30 cellular contexts compared by ENCODE assay signal in genomic region chr16:73027655-73028220, GRCh38. TPM values are rescaled to one million over a fixed set of nuclear protein-coding genes. Genes with fewer than 3 reads are reported as not detected.
DNase-seq lines count a peak whose midpoint lies in the region; ATAC-seq, FAIRE-seq and TF ChIP-seq lines count a peak whose summit lies in the region.
"Had no signal": no experiment of that assay in that cellular context is flagged by ENCODE, and none has a peak within 500 bp of the region (broad histone marks: within the 10 kb centered on the region; RNA-seq: fewer than 3 reads in every experiment).

No MANE protein-coding gene starts in this region.

- ATAC-seq in CD4-positive, alpha-beta T cell (ENCODE audit: poor library complexity): no peak
- ATAC-seq: left colon had no signal

- no peak overlapping the region for H3K9ac ChIP-seq in liver (ENCODE audit: low read depth in 1 of 2, low read length in 2 of 2)
- no peak overlapping the region for H3K9ac ChIP-seq in neuronal stem cell (ENCODE audit: low read depth, low read length, poor library complexity)

- H3K4me3 ChIP-seq in ascending aorta (no peak overlapping the region), liver (ENCODE audit: low read depth in 1 of 3, low read length in 3 of 3) (no peak overlapping the region), neuronal stem cell (ENCODE audit: low read length in 2 of 2) (no peak overlapping the region), small intestine (ENCODE audit: low read depth in 1 of 2, low read length in 2 of 2) (no peak overlapping the region)
- H3K4me3 ChIP-seq: adrenal gland, Peyer's patch, upper lobe of left lung had no signal

- POLR2A ChIA-PET in CD4-positive, alpha-beta T cell (lab: Charles Lee): no interaction called here

- peaks cover 20 to 31% of the 10 kb centered on the region in 2 donors for H3K4me1 ChIP-seq in ascending aorta
- H3K4me1 ChIP-seq in liver (ENCODE audit: control insufficient read depth in 4 of 4, insufficient read depth in 4 of 4, low read length in 3 of 4): peaks cover 6 to 27% (median 13%) of the 10 kb centered on the region in 4 donors
- peaks cover 14 to 24% of the 10 kb centered on the region in 2 donors for H3K4me1 ChIP-seq in neuronal stem cell (ENCODE audit: control insufficient read depth in 2 of 2, insufficient read depth in 1 of 2, low read depth in 1 of 2, low read length in 2 of 2)
- H3K4me1 ChIP-seq in small intestine (ENCODE audit: control insufficient read depth in 2 of 2, insufficient read depth in 1 of 2, low read depth in 1 of 2, low read length in 1 of 2): peaks cover 2 to 9% of the 10 kb centered on the region in 2 donors

- H3K27ac Mint-ChIP-seq in CD4-positive, alpha-beta T cell: no peak overlapping the region
- H3K27ac Mint-ChIP-seq: activated CD4-positive, alpha-beta memory T cell treated with anti-CD3 and anti-CD28 coated beads, Interleukin-2, amount 10 ng/mL, durations not matched to agents 7 days and 5 days; activated naive CD4-positive, alpha-beta T cell treated with anti-CD3 and anti-CD28 coated beads, Interleukin-2, amount 10 ng/mL, durations not matched to agents 7 days and 5 days; activated T-helper 1 cell treated with anti-CD3 and anti-CD28 coated beads, Interleukin-12 subunit alpha, Interleukin-12 subunit beta, Interleukin-2, Interleukin-4 antibody, amounts not matched to agents 30 ng/mL and 10 ng/mL and 1 ng/mL, durations not matched to agents 14 hours and 24 hours and 36 hours; immature natural killer cell; memory B cell had no signal

- H3K14ac ChIP-seq in neuronal stem cell (ENCODE audit: low read length): no peak overlapping the region

- H3K36me3 ChIP-seq in ascending aorta (no peaks in the 10 kb centered on the region), liver (ENCODE audit: control insufficient read depth in 4 of 4, insufficient read depth in 3 of 4, low read depth in 1 of 4, low read length in 3 of 4) (no peaks in the 10 kb centered on the region), neuronal stem cell (replicated peaks in 1 of 2; ENCODE audit: control insufficient read depth in 2 of 2, insufficient read depth in 2 of 2, low read length in 2 of 2) (peaks cover 0 to 40% of the 10 kb centered on the region in 2 donors), small intestine (ENCODE audit: control insufficient read depth in 2 of 2, insufficient read depth in 2 of 2, low read length in 2 of 2) (no peaks in the 10 kb centered on the region)
- H3K36me3 ChIP-seq: adrenal gland, Peyer's patch, upper lobe of left lung had no signal

- peak overlapping the region; percentile 68 to 79 for H3K27ac ChIP-seq in ascending aorta
- H3K27ac ChIP-seq in liver (ENCODE audit: low read depth in 1 of 2, low read length in 2 of 2): no peak overlapping the region
- no peak overlapping the region for H3K27ac ChIP-seq in neuronal stem cell (replicated peaks; ENCODE audit: low read length)
- H3K27ac ChIP-seq in small intestine (ENCODE audit: low read depth in 1 of 2, low read length in 1 of 2): no peak overlapping the region
- no peak overlapping the region for H3K27ac ChIP-seq in CD4-positive, alpha-beta T cell (ENCODE audit: low read depth, low read length)
- H3K27ac ChIP-seq: adrenal gland, brain microvascular endothelial cell, C4-2B had no signal

- H3K23ac ChIP-seq in neuronal stem cell (ENCODE audit: low read depth, low read length, poor library complexity): peak overlapping the region; percentile 16

- peak in 1 of 2 donors; percentile 59 for DNase-seq in ascending aorta (ENCODE audit: low spot score in 2 of 2)
- DNase-seq in neuronal stem cell (ENCODE audit: low spot score): no peak
- peak; percentile 55 for DNase-seq in small intestine
- no peak for DNase-seq in GM03348 (ENCODE audit: low spot score)
- DNase-seq in CD4-positive, alpha-beta T cell: no peak
- no peak for DNase-seq in stimulated activated CD4-positive, alpha-beta T cell treated with anti-CD3 and anti-CD28 coated beads, Interleukin-4, amount 100 ng/mL, for 1 hour
- DNase-seq: activated CD4-positive, alpha-beta memory T cell treated with anti-CD3 and anti-CD28 coated beads, Interleukin-2, amount 10 ng/mL, durations not matched to agents 7 days and 5 days; activated CD4-positive, CD25-positive, alpha-beta regulatory T cell treated with anti-CD3 and anti-CD28 coated beads, Interleukin-2, amount 50 U/mL, for 72 hours; activated CD8-positive, alpha-beta memory T cell treated with anti-CD3 and anti-CD28 coated beads, Interleukin-2, amount 50 U/mL, for 48 hours; activated naive CD4-positive, alpha-beta T cell treated with anti-CD3 and anti-CD28 coated beads, Interleukin-2, amount 10 ng/mL, durations not matched to agents 7 days and 5 days; brain microvascular endothelial cell; DMS79 treated with DMSO at 0.1 percent for 48 hours; GDM1; HCEC 1CT; hypothalamus; immature natural killer cell; IMR-90; left colon; NCI-H2107; NCI-H748 treated with DMSO at 0.1 percent for 48 hours; occipital lobe; SHP77 treated with DMSO at 0.1 percent for 48 hours had no signal

- peak; percentile 46 to 69 for TF ChIP-seq RAD21 in liver (IDR thresholded peaks at IDR 0.05)

- no peak overlapping the region for H3K4me3 Mint-ChIP-seq in CD4-positive, alpha-beta T cell
- H3K4me3 Mint-ChIP-seq: activated CD4-positive, alpha-beta memory T cell treated with anti-CD3 and anti-CD28 coated beads, Interleukin-2, amount 10 ng/mL, durations not matched to agents 7 days and 5 days; activated naive CD4-positive, alpha-beta T cell treated with anti-CD3 and anti-CD28 coated beads, Interleukin-2, amount 10 ng/mL, durations not matched to agents 7 days and 5 days; activated T-helper 1 cell treated with anti-CD3 and anti-CD28 coated beads, Interleukin-12 subunit alpha, Interleukin-12 subunit beta, Interleukin-2, Interleukin-4 antibody, amounts not matched to agents 30 ng/mL and 10 ng/mL and 1 ng/mL, durations not matched to agents 14 hours and 24 hours and 36 hours; immature natural killer cell; memory B cell had no signal

- intact Hi-C loops in ascending aorta (cut with DNase I): loop anchor here (10.0 kb wide), 1 partner anchor 363 kb away; no protein-coding TSS in a partner anchor
- intact Hi-C loops in CD4-positive, alpha-beta T cell (cut with DNase I, micrococcal nuclease): no loop called here

- peaks cover 26% of the 10 kb centered on the region for H3K27me3 Mint-ChIP-seq in CD4-positive, alpha-beta T cell
- H3K27me3 Mint-ChIP-seq: activated CD4-positive, alpha-beta memory T cell treated with anti-CD3 and anti-CD28 coated beads, Interleukin-2, amount 10 ng/mL, durations not matched to agents 7 days and 5 days had no signal

- H3K79me1 ChIP-seq in neuronal stem cell (ENCODE audit: low read depth, low read length): no peaks in the 10 kb centered on the region

- no peaks in the 10 kb centered on the region for H3K4me1 Mint-ChIP-seq in CD4-positive, alpha-beta T cell (ENCODE audit: low read depth)
- H3K4me1 Mint-ChIP-seq: activated CD4-positive, alpha-beta memory T cell treated with anti-CD3 and anti-CD28 coated beads, Interleukin-2, amount 10 ng/mL, durations not matched to agents 7 days and 5 days; activated naive CD4-positive, alpha-beta T cell treated with anti-CD3 and anti-CD28 coated beads, Interleukin-2, amount 10 ng/mL, durations not matched to agents 7 days and 5 days had no signal

- no peak overlapping the region for H3K4ac ChIP-seq in neuronal stem cell (ENCODE audit: low read length)

- H2BK120ac ChIP-seq in neuronal stem cell (ENCODE audit: low read depth, low read length): no peak overlapping the region

- no peak overlapping the region for H3K4me2 ChIP-seq in neuronal stem cell (ENCODE audit: insufficient read depth, low read length, poor library complexity, severe bottlenecking)

- no peak overlapping the region for H2BK15ac ChIP-seq in neuronal stem cell (ENCODE audit: low read length)

- CTCF ChIA-PET in CD4-positive, alpha-beta T cell (lab: Charles Lee): no interaction called here

- no peak overlapping the region for H4K8ac ChIP-seq in neuronal stem cell (ENCODE audit: low read depth, low read length)

- H2AFZ ChIP-seq in neuronal stem cell (ENCODE audit: low read length): no peak overlapping the region

- no peaks in the 10 kb centered on the region for H3K9me3 Mint-ChIP-seq in CD4-positive, alpha-beta T cell
- H3K9me3 Mint-ChIP-seq: activated CD4-positive, alpha-beta memory T cell treated with anti-CD3 and anti-CD28 coated beads, Interleukin-2, amount 10 ng/mL, durations not matched to agents 7 days and 5 days; activated naive CD4-positive, alpha-beta T cell treated with anti-CD3 and anti-CD28 coated beads, Interleukin-2, amount 10 ng/mL, durations not matched to agents 7 days and 5 days; activated T-helper 1 cell treated with anti-CD3 and anti-CD28 coated beads, Interleukin-12 subunit alpha, Interleukin-12 subunit beta, Interleukin-2, Interleukin-4 antibody, amounts not matched to agents 30 ng/mL and 10 ng/mL and 1 ng/mL, durations not matched to agents 14 hours and 24 hours and 36 hours; immature natural killer cell; memory B cell had no signal

- no peaks in the 10 kb centered on the region for H3K36me3 Mint-ChIP-seq in CD4-positive, alpha-beta T cell (ENCODE audit: low read depth)
- H3K36me3 Mint-ChIP-seq: activated naive CD4-positive, alpha-beta T cell treated with anti-CD3 and anti-CD28 coated beads, Interleukin-2, amount 10 ng/mL, durations not matched to agents 7 days and 5 days; immature natural killer cell; memory B cell had no signal

- peak overlapping the region; percentile 32 for H3K18ac ChIP-seq in neuronal stem cell (ENCODE audit: low read length)

- H2BK12ac ChIP-seq in neuronal stem cell (ENCODE audit: low read length): no peak overlapping the region

- FAIRE-seq in small intestine (lab: Jason Lieb, UNC): no peak
- FAIRE-seq: endothelial cell of umbilical vein had no signal

- no peak overlapping the region for H2BK5ac ChIP-seq in neuronal stem cell (ENCODE audit: low read length)

- H2AK5ac ChIP-seq in neuronal stem cell (ENCODE audit: low read depth, low read length): no peak overlapping the region

- no peak overlapping the region for H4K91ac ChIP-seq in neuronal stem cell (ENCODE audit: low read depth, low read length, poor library complexity)

- 42% methylated on average over 11 of the region's 11 CpGs for WGBS in liver
- no CpG with 5 or more reads among the region's 11 CpGs for WGBS in neuronal stem cell (ENCODE audit: extremely low coverage in 2 of 2, insufficient read length in 2 of 2, insufficient replicate concordance in 1 of 2), 2 donors
- WGBS in small intestine, 3 donors: 23 to 55% (median 26%) methylated on average over 11 of the region's 11 CpGs

- H3K9me3 ChIP-seq in ascending aorta: no peaks in the 10 kb centered on the region
- no peaks in the 10 kb centered on the region for H3K9me3 ChIP-seq in liver (ENCODE audit: control insufficient read depth in 4 of 4, low read length in 3 of 4)
- no peaks in the 10 kb centered on the region for H3K9me3 ChIP-seq in neuronal stem cell (replicated peaks in 1 of 2; ENCODE audit: control insufficient read depth in 2 of 2, insufficient read depth in 1 of 2, low read depth in 1 of 2, low read length in 2 of 2)
- no peaks in the 10 kb centered on the region for H3K9me3 ChIP-seq in small intestine (ENCODE audit: control insufficient read depth, low read depth)
- no peaks in the 10 kb centered on the region for H3K9me3 ChIP-seq in CD4-positive, alpha-beta T cell (ENCODE audit: control insufficient read depth, low read length)
- H3K9me3 ChIP-seq: adrenal gland, Peyer's patch, upper lobe of left lung had no signal

- H3K27me3 ChIP-seq in ascending aorta (no peaks in the 10 kb centered on the region), liver (ENCODE audit: control insufficient read depth in 4 of 4, insufficient read depth in 4 of 4, low read length in 3 of 4) (no peaks in the 10 kb centered on the region), neuronal stem cell (ENCODE audit: control insufficient read depth in 3 of 3, insufficient read depth in 3 of 3, low read depth in 1 of 3, low read length in 3 of 3) (peaks cover 0 to 15% (median 0%) of the 10 kb centered on the region in 3 experiments), small intestine (ENCODE audit: control insufficient read depth in 2 of 2, insufficient read depth in 2 of 2, low read length in 2 of 2) (no peaks in the 10 kb centered on the region)
- H3K27me3 ChIP-seq in CD4-positive, alpha-beta T cell (ENCODE audit: control insufficient read depth, insufficient read depth, low read length): no peaks in the 10 kb centered on the region
- H3K27me3 ChIP-seq: adrenal gland, brain microvascular endothelial cell, Peyer's patch, upper lobe of left lung had no signal

- no peak for TF ChIP-seq CTCF in ascending aorta (IDR thresholded peaks at IDR 0.05)
- TF ChIP-seq CTCF in liver (IDR thresholded peaks at IDR 0.05; ENCODE audit: low read depth, low read length, missing input control): no peak
- no peak for TF ChIP-seq CTCF in CD4-positive, alpha-beta T cell (IDR thresholded peaks at IDR 0.05)

RNA-seq across cellular contexts. Expression of gene ZFHX3, which starts 20.2 kb away (rescaled TPM):
- total RNA-seq in ascending aorta (34.8 TPM), liver (1 to 10 TPM; 3.5 to 5.9 TPM)
- polyA plus RNA-seq in liver (1 to 10 TPM; 1.5 to 2.5 TPM), small intestine (1 to 10 TPM in 1 of 3 donors, under 1 TPM in 2; 0.45 to 4.9 (median 0.54) TPM)
- polyA plus RNA-seq in neuronal stem cell (2013, experiment 1 of 2): 1.8 TPM
- polyA plus RNA-seq in neuronal stem cell (2013, experiment 2 of 2): 2.1 TPM
- under 1 TPM; 0.63 to 0.64 TPM for total RNA-seq in CD4-positive, alpha-beta T cell

Comparison
In these comparisons a context has a peak if more than half of its experiments do, and no peak if none do; other contexts are left out.
1. H3K27ac ChIP-seq: peak in ascending aorta (2 of 2); none in liver (0 of 2), neuronal stem cell (single experiment), small intestine (0 of 2) and CD4-positive, alpha-beta T cell (single experiment).